ENCODE assay signal across 1 cellular context in the genomic region with DNA sequence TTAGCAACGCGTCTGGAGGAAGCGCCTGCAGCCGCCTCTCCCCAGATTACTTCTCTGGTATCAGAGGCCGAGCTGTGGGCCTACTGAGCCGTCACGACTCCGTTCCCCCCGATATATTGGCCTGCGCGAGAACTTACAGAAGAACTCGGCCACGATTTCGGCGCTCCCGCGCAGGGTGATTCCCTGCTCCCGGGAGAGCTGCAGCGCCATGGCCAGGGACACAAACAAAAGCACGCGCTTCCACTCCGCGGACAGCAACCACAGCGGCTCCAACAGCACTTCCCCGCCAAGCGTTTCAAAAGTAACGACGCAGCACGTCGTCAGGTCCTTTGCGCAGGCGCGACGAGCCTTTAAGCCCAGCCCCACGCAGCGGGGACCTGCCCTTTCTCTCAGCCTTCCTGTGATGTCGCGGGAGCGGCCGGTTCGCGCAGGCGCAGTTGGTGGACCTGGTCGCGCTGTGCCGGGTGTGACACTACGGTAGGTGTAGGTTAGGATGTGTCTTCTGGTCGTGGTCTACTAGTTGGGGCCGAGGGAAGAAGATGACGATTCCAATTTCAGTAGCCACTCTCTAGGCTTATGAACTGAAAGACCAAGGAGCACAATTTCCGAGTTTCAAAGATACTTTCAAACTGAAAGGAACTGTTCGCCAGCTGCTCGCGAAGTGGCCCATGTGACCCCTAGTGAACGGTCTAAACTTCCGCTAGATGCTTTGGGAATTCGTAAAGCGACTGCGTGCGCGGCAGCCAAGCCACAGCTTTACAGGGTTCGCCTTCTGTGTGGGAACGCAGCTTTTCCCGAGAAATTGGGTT.
TF ChIP-seq lines count a peak whose summit lies in the region.

TSS of gene MAD2L1 (minus strand) at position 324 of the 809 bp plus-strand sequence. CDS start at position 210, 114 bp downstream.

TF ChIP-seq in HepG2, 621 proteins besides CTCF, POLR2A, EP300 and RAD21 (continued from another document and continues in another):
- TF ChIP-seq, protein P1, sequence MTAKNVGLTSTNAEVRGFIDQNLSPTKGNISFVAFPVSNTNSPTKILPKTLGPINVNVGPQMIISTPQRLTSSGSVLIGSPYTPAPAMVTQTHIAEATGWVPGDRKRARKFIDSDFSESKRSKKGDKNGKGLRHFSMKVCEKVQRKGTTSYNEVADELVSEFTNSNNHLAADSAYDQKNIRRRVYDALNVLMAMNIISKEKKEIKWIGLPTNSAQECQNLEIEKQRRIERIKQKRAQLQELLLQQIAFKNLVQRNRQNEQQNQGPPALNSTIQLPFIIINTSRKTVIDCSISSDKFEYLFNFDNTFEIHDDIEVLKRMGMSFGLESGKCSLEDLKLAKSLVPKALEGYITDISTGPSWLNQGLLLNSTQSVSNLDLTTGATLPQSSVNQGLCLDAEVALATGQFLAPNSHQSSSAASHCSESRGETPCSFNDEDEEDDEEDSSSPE (CRISPR knock-in tag; IDR thresholded peaks at IDR 0.05), result peak; percentile 100
- TF ChIP-seq, protein P2, sequence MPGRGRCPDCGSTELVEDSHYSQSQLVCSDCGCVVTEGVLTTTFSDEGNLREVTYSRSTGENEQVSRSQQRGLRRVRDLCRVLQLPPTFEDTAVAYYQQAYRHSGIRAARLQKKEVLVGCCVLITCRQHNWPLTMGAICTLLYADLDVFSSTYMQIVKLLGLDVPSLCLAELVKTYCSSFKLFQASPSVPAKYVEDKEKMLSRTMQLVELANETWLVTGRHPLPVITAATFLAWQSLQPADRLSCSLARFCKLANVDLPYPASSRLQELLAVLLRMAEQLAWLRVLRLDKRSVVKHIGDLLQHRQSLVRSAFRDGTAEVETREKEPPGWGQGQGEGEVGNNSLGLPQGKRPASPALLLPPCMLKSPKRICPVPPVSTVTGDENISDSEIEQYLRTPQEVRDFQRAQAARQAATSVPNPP (CRISPR knock-in tag; IDR thresholded peaks at IDR 0.05), result peak; percentile 29; the same call in 1 of the 2 replicates
- TF ChIP-seq FOXP1 (IDR thresholded peaks at IDR 0.05) (no peak), FOXP1 (CRISPR knock-in tag; IDR thresholded peaks at IDR 0.05) (no peak), UBTF (CRISPR knock-in tag; IDR thresholded peaks at IDR 0.05) (peak; percentile 73), ZNF333 (CRISPR knock-in tag; IDR thresholded peaks at IDR 0.05; ENCODE audit: borderline replicate concordance) (no peak), ZNF335 (CRISPR knock-in tag; IDR thresholded peaks at IDR 0.05) (peak; percentile 50; the same call in 1 of the 2 replicates), SRSF9 (IDR thresholded peaks at IDR 0.05; ENCODE audit: borderline replicate concordance, insufficient read depth, low read depth, low read length, poor library complexity, severe bottlenecking) (no peak), NCOR1 (IDR thresholded peaks at IDR 0.05; ENCODE audit: borderline replicate concordance, low read length) (no peak), ZNF12 (CRISPR knock-in tag; IDR thresholded peaks at IDR 0.05) (0 out of 2 replicates have a peak, but pooled peaks have one; percentile 9), PHF20 (CRISPR knock-in tag; IDR thresholded peaks at IDR 0.05) (no peak; the same call in none of the 2 replicates), MBD4 (IDR thresholded peaks at IDR 0.05; ENCODE audit: borderline replicate concordance, low read length) (no peak), KAT7 (CRISPR knock-in tag; IDR thresholded peaks at IDR 0.05; ENCODE audit: borderline replicate concordance) (no peak; the same call in 1 of the 2 replicates), ZNF672 (CRISPR knock-in tag; IDR thresholded peaks at IDR 0.05) (no peak), ZNF777 (CRISPR knock-in tag; IDR thresholded peaks at IDR 0.05) (peak; percentile 7; the same call in 1 of the 2 replicates), ASH2L (IDR thresholded peaks at IDR 0.05; ENCODE audit: insufficient read length, low read depth, low read length) (peak; percentile 90), HNF4A (CRISPR knock-in tag; IDR thresholded peaks at IDR 0.05) (no peak)
- TF ChIP-seq, protein P3, sequence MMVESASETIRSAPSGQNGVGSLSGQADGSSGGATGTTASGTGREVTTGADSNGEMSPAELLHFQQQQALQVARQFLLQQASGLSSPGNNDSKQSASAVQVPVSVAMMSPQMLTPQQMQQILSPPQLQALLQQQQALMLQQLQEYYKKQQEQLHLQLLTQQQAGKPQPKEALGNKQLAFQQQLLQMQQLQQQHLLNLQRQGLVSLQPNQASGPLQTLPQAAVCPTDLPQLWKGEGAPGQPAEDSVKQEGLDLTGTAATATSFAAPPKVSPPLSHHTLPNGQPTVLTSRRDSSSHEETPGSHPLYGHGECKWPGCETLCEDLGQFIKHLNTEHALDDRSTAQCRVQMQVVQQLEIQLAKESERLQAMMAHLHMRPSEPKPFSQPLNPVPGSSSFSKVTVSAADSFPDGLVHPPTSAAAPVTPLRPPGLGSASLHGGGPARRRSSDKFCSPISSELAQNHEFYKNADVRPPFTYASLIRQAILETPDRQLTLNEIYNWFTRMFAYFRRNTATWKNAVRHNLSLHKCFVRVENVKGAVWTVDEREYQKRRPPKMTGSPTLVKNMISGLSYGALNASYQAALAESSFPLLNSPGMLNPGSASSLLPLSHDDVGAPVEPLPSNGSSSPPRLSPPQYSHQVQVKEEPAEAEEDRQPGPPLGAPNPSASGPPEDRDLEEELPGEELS (CRISPR knock-in tag; IDR thresholded peaks at IDR 0.05), result no peak
- TF ChIP-seq, protein P4, sequence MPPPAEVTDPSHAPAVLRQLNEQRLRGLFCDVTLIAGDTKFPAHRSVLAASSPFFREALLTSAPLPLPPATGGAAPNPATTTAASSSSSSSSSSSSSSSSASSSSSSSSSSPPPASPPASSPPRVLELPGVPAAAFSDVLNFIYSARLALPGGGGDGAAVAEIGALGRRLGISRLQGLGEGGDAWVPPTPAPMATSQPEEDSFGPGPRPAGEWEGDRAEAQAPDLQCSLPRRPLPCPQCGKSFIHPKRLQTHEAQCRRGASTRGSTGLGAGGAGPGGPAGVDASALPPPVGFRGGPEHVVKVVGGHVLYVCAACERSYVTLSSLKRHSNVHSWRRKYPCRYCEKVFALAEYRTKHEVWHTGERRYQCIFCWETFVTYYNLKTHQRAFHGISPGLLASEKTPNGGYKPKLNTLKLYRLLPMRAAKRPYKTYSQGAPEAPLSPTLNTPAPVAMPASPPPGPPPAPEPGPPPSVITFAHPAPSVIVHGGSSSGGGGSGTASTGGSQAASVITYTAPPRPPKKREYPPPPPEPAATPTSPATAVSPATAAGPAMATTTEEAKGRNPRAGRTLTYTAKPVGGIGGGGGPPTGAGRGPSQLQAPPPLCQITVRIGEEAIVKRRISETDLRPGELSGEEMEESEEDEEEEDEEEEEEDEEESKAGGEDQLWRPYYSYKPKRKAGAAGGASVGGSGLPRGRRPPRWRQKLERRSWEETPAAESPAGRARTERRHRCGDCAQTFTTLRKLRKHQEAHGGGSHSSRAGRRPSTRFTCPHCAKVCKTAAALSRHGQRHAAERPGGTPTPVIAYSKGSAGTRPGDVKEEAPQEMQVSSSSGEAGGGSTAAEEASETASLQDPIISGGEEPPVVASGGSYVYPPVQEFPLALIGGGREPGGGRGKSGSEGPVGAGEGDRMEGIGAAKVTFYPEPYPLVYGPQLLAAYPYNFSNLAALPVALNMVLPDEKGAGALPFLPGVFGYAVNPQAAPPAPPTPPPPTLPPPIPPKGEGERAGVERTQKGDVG (CRISPR knock-in tag; IDR thresholded peaks at IDR 0.05; ENCODE audit: borderline replicate concordance), result 0 out of 2 replicates have a peak, but pooled peaks have one; percentile 19
- TF ChIP-seq, protein P5, sequence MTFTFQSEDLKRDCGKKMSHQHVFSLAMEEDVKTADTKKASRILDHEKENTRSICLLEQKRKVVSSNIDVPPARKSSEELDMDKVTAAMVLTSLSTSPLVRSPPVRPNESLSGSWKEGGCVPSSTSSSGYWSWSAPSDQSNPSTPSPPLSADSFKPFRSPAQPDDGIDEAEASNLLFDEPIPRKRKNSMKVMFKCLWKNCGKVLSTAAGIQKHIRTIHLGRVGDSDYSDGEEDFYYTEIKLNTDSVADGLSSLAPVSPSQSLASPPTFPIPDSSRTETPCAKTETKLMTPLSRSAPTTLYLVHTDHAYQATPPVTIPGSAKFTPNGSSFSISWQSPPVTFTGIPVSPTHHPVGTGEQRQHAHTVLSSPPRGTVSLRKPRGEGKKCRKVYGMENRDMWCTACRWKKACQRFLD (CRISPR knock-in tag; IDR thresholded peaks at IDR 0.05; ENCODE audit: borderline replicate concordance), result no peak
- TF ChIP-seq, protein P6, sequence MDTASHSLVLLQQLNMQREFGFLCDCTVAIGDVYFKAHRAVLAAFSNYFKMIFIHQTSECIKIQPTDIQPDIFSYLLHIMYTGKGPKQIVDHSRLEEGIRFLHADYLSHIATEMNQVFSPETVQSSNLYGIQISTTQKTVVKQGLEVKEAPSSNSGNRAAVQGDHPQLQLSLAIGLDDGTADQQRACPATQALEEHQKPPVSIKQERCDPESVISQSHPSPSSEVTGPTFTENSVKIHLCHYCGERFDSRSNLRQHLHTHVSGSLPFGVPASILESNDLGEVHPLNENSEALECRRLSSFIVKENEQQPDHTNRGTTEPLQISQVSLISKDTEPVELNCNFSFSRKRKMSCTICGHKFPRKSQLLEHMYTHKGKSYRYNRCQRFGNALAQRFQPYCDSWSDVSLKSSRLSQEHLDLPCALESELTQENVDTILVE (CRISPR knock-in tag; IDR thresholded peaks at IDR 0.05), result 0 out of 2 replicates have a peak, but pooled peaks have one; percentile 42
- TF ChIP-seq, protein P7, sequence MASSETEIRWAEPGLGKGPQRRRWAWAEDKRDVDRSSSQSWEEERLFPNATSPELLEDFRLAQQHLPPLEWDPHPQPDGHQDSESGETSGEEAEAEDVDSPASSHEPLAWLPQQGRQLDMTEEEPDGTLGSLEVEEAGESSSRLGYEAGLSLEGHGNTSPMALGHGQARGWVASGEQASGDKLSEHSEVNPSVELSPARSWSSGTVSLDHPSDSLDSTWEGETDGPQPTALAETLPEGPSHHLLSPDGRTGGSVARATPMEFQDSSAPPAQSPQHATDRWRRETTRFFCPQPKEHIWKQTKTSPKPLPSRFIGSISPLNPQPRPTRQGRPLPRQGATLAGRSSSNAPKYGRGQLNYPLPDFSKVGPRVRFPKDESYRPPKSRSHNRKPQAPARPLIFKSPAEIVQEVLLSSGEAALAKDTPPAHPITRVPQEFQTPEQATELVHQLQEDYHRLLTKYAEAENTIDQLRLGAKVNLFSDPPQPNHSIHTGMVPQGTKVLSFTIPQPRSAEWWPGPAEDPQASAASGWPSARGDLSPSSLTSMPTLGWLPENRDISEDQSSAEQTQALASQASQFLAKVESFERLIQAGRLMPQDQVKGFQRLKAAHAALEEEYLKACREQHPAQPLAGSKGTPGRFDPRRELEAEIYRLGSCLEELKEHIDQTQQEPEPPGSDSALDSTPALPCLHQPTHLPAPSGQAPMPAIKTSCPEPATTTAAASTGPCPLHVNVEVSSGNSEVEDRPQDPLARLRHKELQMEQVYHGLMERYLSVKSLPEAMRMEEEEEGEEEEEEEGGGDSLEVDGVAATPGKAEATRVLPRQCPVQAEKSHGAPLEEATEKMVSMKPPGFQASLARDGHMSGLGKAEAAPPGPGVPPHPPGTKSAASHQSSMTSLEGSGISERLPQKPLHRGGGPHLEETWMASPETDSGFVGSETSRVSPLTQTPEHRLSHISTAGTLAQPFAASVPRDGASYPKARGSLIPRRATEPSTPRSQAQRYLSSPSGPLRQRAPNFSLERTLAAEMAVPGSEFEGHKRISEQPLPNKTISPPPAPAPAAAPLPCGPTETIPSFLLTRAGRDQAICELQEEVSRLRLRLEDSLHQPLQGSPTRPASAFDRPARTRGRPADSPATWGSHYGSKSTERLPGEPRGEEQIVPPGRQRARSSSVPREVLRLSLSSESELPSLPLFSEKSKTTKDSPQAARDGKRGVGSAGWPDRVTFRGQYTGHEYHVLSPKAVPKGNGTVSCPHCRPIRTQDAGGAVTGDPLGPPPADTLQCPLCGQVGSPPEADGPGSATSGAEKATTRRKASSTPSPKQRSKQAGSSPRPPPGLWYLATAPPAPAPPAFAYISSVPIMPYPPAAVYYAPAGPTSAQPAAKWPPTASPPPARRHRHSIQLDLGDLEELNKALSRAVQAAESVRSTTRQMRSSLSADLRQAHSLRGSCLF (CRISPR knock-in tag; IDR thresholded peaks at IDR 0.05; ENCODE audit: borderline replicate concordance), result no peak
- TF ChIP-seq, protein P8, sequence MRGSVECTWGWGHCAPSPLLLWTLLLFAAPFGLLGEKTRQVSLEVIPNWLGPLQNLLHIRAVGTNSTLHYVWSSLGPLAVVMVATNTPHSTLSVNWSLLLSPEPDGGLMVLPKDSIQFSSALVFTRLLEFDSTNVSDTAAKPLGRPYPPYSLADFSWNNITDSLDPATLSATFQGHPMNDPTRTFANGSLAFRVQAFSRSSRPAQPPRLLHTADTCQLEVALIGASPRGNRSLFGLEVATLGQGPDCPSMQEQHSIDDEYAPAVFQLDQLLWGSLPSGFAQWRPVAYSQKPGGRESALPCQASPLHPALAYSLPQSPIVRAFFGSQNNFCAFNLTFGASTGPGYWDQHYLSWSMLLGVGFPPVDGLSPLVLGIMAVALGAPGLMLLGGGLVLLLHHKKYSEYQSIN (CRISPR knock-in tag; IDR thresholded peaks at IDR 0.05; ENCODE audit: borderline replicate concordance), result no peak
- TF ChIP-seq, protein P9, sequence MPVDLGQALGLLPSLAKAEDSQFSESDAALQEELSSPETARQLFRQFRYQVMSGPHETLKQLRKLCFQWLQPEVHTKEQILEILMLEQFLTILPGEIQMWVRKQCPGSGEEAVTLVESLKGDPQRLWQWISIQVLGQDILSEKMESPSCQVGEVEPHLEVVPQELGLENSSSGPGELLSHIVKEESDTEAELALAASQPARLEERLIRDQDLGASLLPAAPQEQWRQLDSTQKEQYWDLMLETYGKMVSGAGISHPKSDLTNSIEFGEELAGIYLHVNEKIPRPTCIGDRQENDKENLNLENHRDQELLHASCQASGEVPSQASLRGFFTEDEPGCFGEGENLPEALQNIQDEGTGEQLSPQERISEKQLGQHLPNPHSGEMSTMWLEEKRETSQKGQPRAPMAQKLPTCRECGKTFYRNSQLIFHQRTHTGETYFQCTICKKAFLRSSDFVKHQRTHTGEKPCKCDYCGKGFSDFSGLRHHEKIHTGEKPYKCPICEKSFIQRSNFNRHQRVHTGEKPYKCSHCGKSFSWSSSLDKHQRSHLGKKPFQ (CRISPR knock-in tag; IDR thresholded peaks at IDR 0.05; ENCODE audit: insufficient replicate concordance), result peak; percentile 77
